In genomic region chr10:29807407-29807806, GRCh38 we compare ENCODE assay signal across 15 cellular contexts.
DNase-seq lines count a peak whose midpoint lies in the region; ATAC-seq and TF ChIP-seq lines count a peak whose summit lies in the region.
"Had no signal": no experiment of that assay in that cellular context is flagged by ENCODE, and none has a peak within 500 bp of the region (broad histone marks: within the 10 kb centered on the region; RNA-seq: fewer than 3 reads in every experiment).

No MANE protein-coding gene starts in this region.

- peaks cover 0 to 79% (median 67%) of the 10 kb centered on the region in 4 donors for H3K4me1 ChIP-seq in sigmoid colon

- H3K27ac ChIP-seq in RWPE1 (no peak overlapping the region), sigmoid colon (peak overlapping the region; percentile 29 to 97 (median 96))
- H3K27ac ChIP-seq: right lobe of liver, uterus had no signal

- no peak for TF ChIP-seq POLR2A in sigmoid colon (IDR thresholded peaks at IDR 0.05)

- POLR2A ChIA-PET in RWPE1 (lab: Yijun Ruan, JAX; ENCODE audit: low non-redundant PET), result no interaction called here

- H3K9me3 ChIP-seq in sigmoid colon, result no peaks in the 10 kb centered on the region
- H3K9me3 ChIP-seq: right lobe of liver, uterus had no signal

- H3K27me3 ChIP-seq in sigmoid colon, result no peaks in the 10 kb centered on the region
- H3K27me3 ChIP-seq: right lobe of liver, uterus had no signal

- 35 to 67% methylated on average over 2 of the region's 2 CpGs for WGBS in sigmoid colon, 2 donors

- H3K36me3 ChIP-seq in sigmoid colon, result no peaks in the 10 kb centered on the region
- H3K36me3 ChIP-seq: right lobe of liver, uterus had no signal

- TF ChIP-seq CTCF in RWPE1 (conservative IDR thresholded peaks at IDR 0.05; ENCODE audit: low read depth), result no peak
- no peak for TF ChIP-seq CTCF in sigmoid colon (IDR thresholded peaks at IDR 0.05)

- no peak for TF ChIP-seq EP300 in sigmoid colon (IDR thresholded peaks at IDR 0.05)

- H3K4me3 ChIP-seq in sigmoid colon, result no peak overlapping the region
- H3K4me3 ChIP-seq: right lobe of liver, uterus had no signal

- DNase-seq in Daoy (ENCODE audit: low read depth) (peak; percentile 77), RWPE1 (ENCODE audit: low spot score) (peak; percentile 85), fibroblast of gingiva (ENCODE audit: low read depth) (peak; percentile 67), sigmoid colon (no peak), NCI-H524 (lab: John Stamatoyannopoulos, UW) (no peak), NCI-H2196 treated with DMSO at 0.1 percent for 48 hours (lab: John Stamatoyannopoulos, UW; ENCODE audit: unreplicated experiment) (no peak)
- no peak for DNase-seq in activated CD4-positive, CD25-positive, alpha-beta regulatory T cell treated with anti-CD3 and anti-CD28 coated beads, Interleukin-2, amount 50 U/mL, for 72 hours
- DNase-seq: activated CD8-positive, alpha-beta T cell treated with anti-CD3 and anti-CD28 coated beads for 36 hours; activated naive CD4-positive, alpha-beta T cell; COR-L47; NCI-H69; right lobe of liver; T-cell; uterus had no signal

- CTCF ChIA-PET in RWPE1 (lab: Yijun Ruan, JAX), result no interaction called here

- ATAC-seq in GM19463 (IDR thresholded peaks at IDR 0.05; ENCODE audit: unreplicated experiment), result no peak
- ATAC-seq: activated CD8-positive, alpha-beta T cell treated with anti-CD3 and anti-CD28 coated beads for 36 hours; right lobe of liver; T-cell had no signal

- intact Hi-C loops in sigmoid colon (cut with DNase I), result no loop called here

Comparison
In these comparisons a context has a peak if more than half of its experiments do, and no peak if none do; other contexts are left out.
1. DNase-seq: peak in Daoy (single experiment), RWPE1 (single experiment) and fibroblast of gingiva (single experiment); none in sigmoid colon (single experiment), NCI-H524 (0 of 2), activated CD4-positive, CD25-positive, alpha-beta regulatory T cell treated with anti-CD3 and anti-CD28 coated beads, Interleukin-2, amount 50 U/mL, for 72 hours (single experiment) and NCI-H2196 treated with DMSO at 0.1 percent for 48 hours (single experiment).